In genomic region chr9:88540364-88540763, GRCh38 we compare ENCODE assay signal across 23 cellular contexts. TPM values are rescaled to one million over a fixed set of nuclear protein-coding genes. Genes with fewer than 3 reads are reported as not detected.
DNase-seq lines count a peak whose midpoint lies in the region; ATAC-seq, FAIRE-seq and TF ChIP-seq lines count a peak whose summit lies in the region.
"Had no signal": no experiment of that assay in that cellular context is flagged by ENCODE, and none has a peak within 500 bp of the region (broad histone marks: within the 10 kb centered on the region; RNA-seq: fewer than 3 reads in every experiment).

No MANE protein-coding gene starts in this region.

- SMC1A ChIA-PET in GM12878 (lab: Charles Lee; ENCODE audit: uncharacterized antibody, unreplicated experiment): no interaction called here

- RAD21 ChIA-PET in GM12878 (lab: Charles Lee; ENCODE audit: unreplicated experiment): no interaction called here

- ATAC-seq in GM12878: no peak
- ATAC-seq in GM21526 (IDR thresholded peaks at IDR 0.05; ENCODE audit: low FRiP score, unreplicated experiment): no peak
- ATAC-seq: GM23338, HCT116 had no signal

- in situ Hi-C loops in GM12878 (cut with MboI): no loop called here

- H3K4me2 ChIP-seq in GM12878 (ENCODE audit: control insufficient read depth, insufficient read depth) (no peak overlapping the region), trophoblast cell (ENCODE audit: low read length) (no peak overlapping the region)
- H3K4me2 ChIP-seq: BLaER1 treated with 17β-estradiol and CSF1 and Interleukin-3, amounts not matched to agents 10 nM and 100 nM; GM23338 had no signal

- TF ChIP-seq CTCF in GM12878 (IDR thresholded peaks at IDR 0.05 in 2 of 3, conservative IDR thresholded peaks at IDR 0.05 in 1 of 3; ENCODE audit: control insufficient read depth in 2 of 3, extremely low read depth in 1 of 3, insufficient read depth in 1 of 3, low read depth in 3 of 3, low read length in 3 of 3): no peak

- no peak overlapping the region for H2BK120ac ChIP-seq in trophoblast cell (ENCODE audit: insufficient read depth, low read length, poor library complexity)

- WGBS in GM12878 (ENCODE audit: insufficient coverage, insufficient replicate concordance, low lambda C conversion rate, missing lambda C conversion rate): 3% methylated on average over 6 of the region's 6 CpGs
- WGBS in trophoblast cell (ENCODE audit: extremely low coverage, insufficient coverage, insufficient read length): no CpG with 5 or more reads among the region's 6 CpGs

- H2BK12ac ChIP-seq in trophoblast cell (ENCODE audit: low read length): no peak overlapping the region

- no peak overlapping the region for H3K14ac ChIP-seq in trophoblast cell (ENCODE audit: low read length)

- H3K79me2 ChIP-seq in GM12878 (ENCODE audit: control insufficient read depth, insufficient read depth, low read length) (no peaks in the 10 kb centered on the region), trophoblast cell (ENCODE audit: control insufficient read depth, insufficient read depth, low read length, poor library complexity) (no peaks in the 10 kb centered on the region)

- CTCF ChIA-PET in GM12878 (lab: Yijun Ruan, JAX): no interaction called here

- H3K4me1 ChIP-seq in GM12878 (ENCODE audit: control insufficient read depth, insufficient read depth, low read length) (no peaks in the 10 kb centered on the region), trophoblast cell (ENCODE audit: control insufficient read depth in 1 of 2, insufficient read depth in 2 of 2, low read length in 2 of 2) (peaks cover 5 to 6% of the 10 kb centered on the region in 2 experiments)

- H3K9me3 ChIP-seq in GM12878 (replicated peaks; ENCODE audit: control insufficient read depth, insufficient read depth, low read length) (no peaks in the 10 kb centered on the region), trophoblast cell (ENCODE audit: insufficient read depth, low read depth, low read length) (peaks cover 3% of the 10 kb centered on the region)
- H3K9me3 ChIP-seq: BE2C; BLaER1 treated with 17β-estradiol and CSF1 and Interleukin-3, amounts not matched to agents 10 nM and 100 nM had no signal

- no peak overlapping the region for H3K23ac ChIP-seq in trophoblast cell (ENCODE audit: low read length)

- no peak overlapping the region for H3K18ac ChIP-seq in trophoblast cell (ENCODE audit: low read length)

- peaks cover 0 to 1% of the 10 kb centered on the region in 2 experiments; a peak in 3 of 4 replicates for H3K27me3 ChIP-seq in GM12878 (replicated peaks in 1 of 2; ENCODE audit: control insufficient read depth in 2 of 2, insufficient read depth in 2 of 2, low read length in 1 of 2)
- H3K27me3 ChIP-seq in trophoblast cell (ENCODE audit: insufficient read depth, low read length): peaks cover 2% of the 10 kb centered on the region
- H3K27me3 ChIP-seq: BE2C had no signal

- POLR2A ChIA-PET in GM12878 (lab: Charles Lee): no interaction called here

- H3K4ac ChIP-seq in trophoblast cell (ENCODE audit: low read depth, low read length): no peak overlapping the region

- no peak overlapping the region for H2AFZ ChIP-seq in GM12878 (ENCODE audit: control insufficient read depth, low read depth, low read length)
- no peak overlapping the region for H2AFZ ChIP-seq in trophoblast cell (ENCODE audit: insufficient read depth, low read length, poor library complexity)
- H2AFZ ChIP-seq: GM23338 had no signal

- BruUV-seq in GM12878 (replicated peaks; lab: Mats Ljungman, UMichigan): no TSS peak

- peaks cover 2% of the 10 kb centered on the region for H3K79me1 ChIP-seq in trophoblast cell (ENCODE audit: low read length)

- H4K8ac ChIP-seq in trophoblast cell (ENCODE audit: low read depth, low read length): no peak overlapping the region

- no peak overlapping the region for H4K91ac ChIP-seq in trophoblast cell (ENCODE audit: low read depth, low read length)

- H3K36me3 ChIP-seq in GM12878 (ENCODE audit: control insufficient read depth in 2 of 2, insufficient read depth in 2 of 2, low read length in 1 of 2) (no peaks in the 10 kb centered on the region), trophoblast cell (ENCODE audit: control insufficient read depth in 1 of 2, insufficient read depth in 2 of 2, low read length in 2 of 2) (no peaks in the 10 kb centered on the region)
- H3K36me3 ChIP-seq: BE2C; BLaER1 treated with 17β-estradiol and CSF1 and Interleukin-3, amounts not matched to agents 10 nM and 100 nM had no signal

- no peak for TF ChIP-seq EP300 in GM12878 (IDR thresholded peaks at IDR 0.05; ENCODE audit: borderline replicate concordance in 1 of 2, control insufficient read depth in 1 of 2, low read depth in 2 of 2, low read length in 2 of 2)

- TF ChIP-seq RAD21 in GM12878 (IDR thresholded peaks at IDR 0.05; ENCODE audit: insufficient read depth, low read depth, low read length): no peak

- no peaks in the 10 kb centered on the region for H4K20me1 ChIP-seq in GM12878 (ENCODE audit: control insufficient read depth, insufficient read depth)

- no peak for TF ChIP-seq POLR2A in GM12891 (IDR thresholded peaks at IDR 0.05; ENCODE audit: low read depth, low read length)
- TF ChIP-seq POLR2A in GM12878 (IDR thresholded peaks at IDR 0.05; ENCODE audit: low read depth, low read length): no peak

- H4K12ac ChIP-seq in trophoblast cell (ENCODE audit: low read depth, low read length): no peak overlapping the region

- H3K4me3 ChIP-seq in GM12878: no peak overlapping the region
- no peak overlapping the region for H3K4me3 ChIP-seq in trophoblast cell (ENCODE audit: low read depth, low read length)
- H3K4me3 ChIP-seq: BLaER1 treated with 17β-estradiol and CSF1 and Interleukin-3, amounts not matched to agents 10 nM and 100 nM; GM23338 had no signal

- H3K9ac ChIP-seq in GM12878 (ENCODE audit: control insufficient read depth, insufficient read depth, low read length) (no peak overlapping the region), trophoblast cell (ENCODE audit: low read length) (no peak overlapping the region)
- H3K9ac ChIP-seq: BLaER1 treated with 17β-estradiol and CSF1 and Interleukin-3, amounts not matched to agents 10 nM and 100 nM had no signal

- DNase-seq in GM12891 (ENCODE audit: insufficient read length, low spot score): no peak
- no peak for DNase-seq in GM12878 (ENCODE audit: low read depth, low spot score)
- DNase-seq in trophoblast cell: peak; percentile 40 to 72
- DNase-seq in SW 1271 (lab: John Stamatoyannopoulos, UW): no peak
- DNase-seq in EL: no peak
- DNase-seq: AML-193; BE2C; CD4-positive, alpha-beta T cell; CD8-positive, alpha-beta memory T cell; DMS 273 treated with DMSO at 0.1 percent for 48 hours; DMS79; GF-D8; H9 had no signal

- no peak overlapping the region for H2BK5ac ChIP-seq in trophoblast cell (ENCODE audit: low read depth, low read length, poor library complexity)

- H3K27ac ChIP-seq in GM12878 (ENCODE audit: control insufficient read depth, insufficient read depth) (no peak overlapping the region), trophoblast cell (ENCODE audit: low read depth, low read length) (no peak overlapping the region)
- H3K27ac ChIP-seq: 22Rv1; BLaER1 treated with 17β-estradiol and CSF1 and Interleukin-3, amounts not matched to agents 10 nM and 100 nM had no signal

- H2AK5ac ChIP-seq in trophoblast cell (ENCODE audit: low read length): no peak overlapping the region

- FAIRE-seq in GM12891 (lab: Jason Lieb, UNC): no peak
- FAIRE-seq in GM12878 (lab: Jason Lieb, UNC): no peak
- FAIRE-seq: A204.1, D721Med, GM19239 had no signal

- intact Hi-C loops in GM12878 (cut with micrococcal nuclease; ENCODE audit: unreplicated experiment): no loop called here

TF ChIP-seq in GM12891, 5 proteins besides CTCF, POLR2A, EP300 and RAD21:
- peak; percentile 68 for TF ChIP-seq SPI1 (IDR thresholded peaks at IDR 0.05; ENCODE audit: low read depth, low read length)
- TF ChIP-seq PAX5 (IDR thresholded peaks at IDR 0.05; ENCODE audit: insufficient read depth, low read length, severe bottlenecking): no peak

TF ChIP-seq in GM12878, 131 proteins besides CTCF, POLR2A, EP300 and RAD21 (continues in another document):
- TF ChIP-seq ZNF217 (IDR thresholded peaks at IDR 0.05) (no peak), SPI1 (IDR thresholded peaks at IDR 0.05; ENCODE audit: borderline replicate concordance, insufficient read depth, low read depth, low read length) (peak; percentile 75)

RNA-seq across cellular contexts. Expression of gene NXNL2, which starts 5.4 kb away (rescaled TPM):
- not detected for polyA plus RNA-seq in GM12891 (2012; ENCODE audit: low read depth, missing spikeins)
- not detected in 2 replicates for total RNA-seq in GM12878 (2013; cell fraction: nucleolus; rRNA removed)
- total RNA-seq in GM12878 (2014; rRNA removed): not detected in 2 replicates
- not detected in 2 replicates for total RNA-seq in GM12878 (2014; rRNA removed; fragmentation: Illumina TruSeq; extraction: Trizol)
- not detected in 2 replicates for total RNA-seq in GM12878 (2021)
- not detected for polyA plus RNA-seq in GM12878 (2011; ENCODE audit: low read depth)
- polyA plus RNA-seq in GM12878 (2011; rRNA removed): not detected in 2 replicates
- not detected in 2 replicates for polyA plus RNA-seq in GM12878 (2011; cell fraction: cytosol; rRNA removed)
- not detected in 2 replicates for polyA plus RNA-seq in GM12878 (2011; cell fraction: nucleus; rRNA removed)
- polyA plus RNA-seq in GM12878 (2012): not detected in 2 replicates
- not detected in 2 replicates for polyA plus RNA-seq in GM12878 (2014; fragmentation: Illumina TruSeq; extraction: Trizol)
- not detected for polyA plus RNA-seq in GM12878 (2014; fragmentation: Nextera tagmentation; extraction: Ambion mirVana)
- not detected in 2 replicates for polyA plus RNA-seq in GM12878 (2014; rRNA removed)
- not detected for polyA plus RNA-seq in GM12878 (2016; fragmentation: Nextera tagmentation; extraction: Ambion mirVana)
- not detected in 2 replicates for polyA minus RNA-seq in GM12878 (2011; rRNA and poly(A)+ RNA removed)
- polyA minus RNA-seq in GM12878 (2011; cell fraction: cytosol; rRNA and poly(A)+ RNA removed): not detected in 2 replicates
- polyA minus RNA-seq in GM12878 (2011; cell fraction: nucleus; rRNA and poly(A)+ RNA removed): not detected in 2 replicates
- 1.5 and 1.6 TPM in 2 replicates for polyA plus RNA-seq in trophoblast cell (2013)
- total RNA-seq: CD4-positive, alpha-beta T cell; CD8-positive, alpha-beta memory T cell; H4 had no signal
- polyA plus RNA-seq: CD14-positive monocyte; CD8-positive, alpha-beta memory T cell had no signal

Comparison
In these comparisons a context has a peak if more than half of its experiments do, and no peak if none do; other contexts are left out.
1. DNase-seq: peak in trophoblast cell (2 of 2); none in GM12891 (single experiment), GM12878 (single experiment), SW 1271 (0 of 2) and EL (single experiment).